26 cellular contexts compared by ENCODE assay signal in genomic region chr3:95627697-95628096, GRCh38.
DNase-seq lines count a peak whose midpoint lies in the region; ATAC-seq, FAIRE-seq and TF ChIP-seq lines count a peak whose summit lies in the region.
"Had no signal": no experiment of that assay in that cellular context is flagged by ENCODE, and none has a peak within 500 bp of the region (broad histone marks: within the 10 kb centered on the region; RNA-seq: fewer than 3 reads in every experiment).

No MANE protein-coding gene starts in this region.

- H3K4me2 ChIP-seq in GM12878 (ENCODE audit: control insufficient read depth, insufficient read depth) = no peak overlapping the region
- H3K4me2 ChIP-seq: KMS-11 had no signal

- no peaks in the 10 kb centered on the region for H3K4me1 Mint-ChIP-seq in nephron
- H3K4me1 Mint-ChIP-seq in activated naive CD4-positive, alpha-beta T cell treated with anti-CD3 and anti-CD28 coated beads, Interleukin-2, amount 10 ng/mL, durations not matched to agents 7 days and 5 days = no peaks in the 10 kb centered on the region
- H3K4me1 Mint-ChIP-seq: CD4-positive, alpha-beta memory T cell; IgD-negative memory B cell had no signal

- no TSS peak for BruUV-seq in GM12878 (replicated peaks; lab: Mats Ljungman, UMichigan)

- no peak overlapping the region for H3K9ac ChIP-seq in GM12878 (ENCODE audit: control insufficient read depth, insufficient read depth, low read length)
- H3K9ac ChIP-seq: KMS-11 had no signal

- in situ Hi-C loops in GM12878 (cut with MboI) = no loop called here

- intact Hi-C loops in GM12878 (cut with micrococcal nuclease; ENCODE audit: unreplicated experiment) (no loop called here), esophagus squamous epithelium (cut with DNase I) (no loop called here)

- H3K9me3 ChIP-seq in GM12878 (replicated peaks; ENCODE audit: control insufficient read depth, insufficient read depth, low read length) = no peaks in the 10 kb centered on the region
- no peaks in the 10 kb centered on the region for H3K9me3 ChIP-seq in esophagus squamous epithelium
- H3K9me3 ChIP-seq: Peyer's patch had no signal

- ATAC-seq in HG02678 (IDR thresholded peaks at IDR 0.05; ENCODE audit: unreplicated experiment) (peak; percentile 58), GM12878 (peak; percentile 72), GM21447 (IDR thresholded peaks at IDR 0.05; ENCODE audit: unreplicated experiment) (no peak)

- H3K36me3 ChIP-seq in GM12878 (ENCODE audit: control insufficient read depth in 2 of 2, insufficient read depth in 2 of 2, low read length in 1 of 2) (no peaks in the 10 kb centered on the region), esophagus squamous epithelium (no peaks in the 10 kb centered on the region)
- H3K36me3 ChIP-seq: Peyer's patch had no signal

- no peak for TF ChIP-seq EP300 in GM12878 (IDR thresholded peaks at IDR 0.05; ENCODE audit: borderline replicate concordance in 1 of 2, control insufficient read depth in 1 of 2, low read depth in 2 of 2, low read length in 2 of 2)

- no peak overlapping the region for H2AFZ ChIP-seq in GM12878 (ENCODE audit: control insufficient read depth, low read depth, low read length)

- H3K9me3 Mint-ChIP-seq in nephron = no peaks in the 10 kb centered on the region
- H3K9me3 Mint-ChIP-seq in activated naive CD4-positive, alpha-beta T cell treated with anti-CD3 and anti-CD28 coated beads, Interleukin-2, amount 10 ng/mL, durations not matched to agents 7 days and 5 days = no peaks in the 10 kb centered on the region
- H3K9me3 Mint-ChIP-seq: CD4-positive, alpha-beta memory T cell; H9 had no signal

- DNase-seq in GM12878 (ENCODE audit: low read depth, low spot score) (no peak), NCI-H2227 (lab: John Stamatoyannopoulos, UW; ENCODE audit: unreplicated experiment) (no peak), esophagus squamous epithelium (lab: John Stamatoyannopoulos, UW) (no peak)
- DNase-seq in activated naive CD4-positive, alpha-beta T cell treated with anti-CD3 and anti-CD28 coated beads, Interleukin-2, amount 10 ng/mL, durations not matched to agents 7 days and 5 days = no peak
- DNase-seq: C1 segment of cervical spinal cord; CD4-positive, alpha-beta memory T cell; COR-L47; H9; HFFc6; MM.1S; NCI-H1417; NCI-H1694; NCI-H2029 treated with DMSO at 0.1 percent for 48 hours; NCI-H2227 treated with DMSO at 0.1 percent for 48 hours; NCI-H526 treated with DMSO at 0.1 percent for 48 hours; OCI-M1; Peyer's patch; SHP77 treated with DMSO at 0.1 percent for 48 hours; SW 1271 had no signal

- no peaks in the 10 kb centered on the region for H3K36me3 Mint-ChIP-seq in nephron (ENCODE audit: low read depth)
- H3K36me3 Mint-ChIP-seq in activated naive CD4-positive, alpha-beta T cell treated with anti-CD3 and anti-CD28 coated beads, Interleukin-2, amount 10 ng/mL, durations not matched to agents 7 days and 5 days = no peaks in the 10 kb centered on the region
- H3K36me3 Mint-ChIP-seq: CD4-positive, alpha-beta memory T cell; IgD-negative memory B cell had no signal

- H3K27ac Mint-ChIP-seq in nephron = peak overlapping the region; percentile 18 to 40 (median 19)
- no peak overlapping the region for H3K27ac Mint-ChIP-seq in activated naive CD4-positive, alpha-beta T cell treated with anti-CD3 and anti-CD28 coated beads, Interleukin-2, amount 10 ng/mL, durations not matched to agents 7 days and 5 days
- H3K27ac Mint-ChIP-seq: CD4-positive, alpha-beta memory T cell; H9; HFFc6; IgD-negative memory B cell had no signal

- H3K79me2 ChIP-seq in GM12878 (ENCODE audit: control insufficient read depth, insufficient read depth, low read length) = no peaks in the 10 kb centered on the region

- TF ChIP-seq POLR2A in GM12878 (IDR thresholded peaks at IDR 0.05; ENCODE audit: low read depth, low read length) = no peak
- TF ChIP-seq POLR2A in esophagus squamous epithelium (IDR thresholded peaks at IDR 0.05) = no peak

- H3K4me1 ChIP-seq in GM12878 (ENCODE audit: control insufficient read depth, insufficient read depth, low read length) (no peaks in the 10 kb centered on the region), esophagus squamous epithelium (no peaks in the 10 kb centered on the region)
- H3K4me1 ChIP-seq: Peyer's patch had no signal

- POLR2A ChIA-PET in GM12878 (lab: Charles Lee) = no interaction called here

- no peaks in the 10 kb centered on the region for H4K20me1 ChIP-seq in GM12878 (ENCODE audit: control insufficient read depth, insufficient read depth)

- no peak for FAIRE-seq in GM12878 (lab: Jason Lieb, UNC)
- FAIRE-seq: G401.6 had no signal

- TF ChIP-seq CTCF in GM12878 (IDR thresholded peaks at IDR 0.05 in 2 of 3, conservative IDR thresholded peaks at IDR 0.05 in 1 of 3; ENCODE audit: control insufficient read depth in 2 of 3, extremely low read depth in 1 of 3, insufficient read depth in 1 of 3, low read depth in 3 of 3, low read length in 3 of 3) (no peak), nephron (IDR thresholded peaks at IDR 0.05; ENCODE audit: unreplicated experiment in 3 of 3) (no peak), esophagus squamous epithelium (IDR thresholded peaks at IDR 0.05) (no peak)

- no peak overlapping the region for H3K4me3 ChIP-seq in GM12878
- H3K4me3 ChIP-seq in esophagus squamous epithelium = no peak overlapping the region
- H3K4me3 ChIP-seq: Peyer's patch, SK-N-MC had no signal

- WGBS in GM12878 (ENCODE audit: insufficient coverage, insufficient replicate concordance, low lambda C conversion rate, missing lambda C conversion rate) = 54% methylated on average over 2 of the region's 2 CpGs
- 23 to 25% methylated on average over 2 of the region's 2 CpGs for WGBS in esophagus squamous epithelium, 2 donors

- H3K27me3 Mint-ChIP-seq in nephron (ENCODE audit: low read depth) = no peaks in the 10 kb centered on the region
- H3K27me3 Mint-ChIP-seq in activated naive CD4-positive, alpha-beta T cell treated with anti-CD3 and anti-CD28 coated beads, Interleukin-2, amount 10 ng/mL, durations not matched to agents 7 days and 5 days = no peaks in the 10 kb centered on the region
- H3K27me3 Mint-ChIP-seq: CD4-positive, alpha-beta memory T cell; IgD-negative memory B cell had no signal

- no peak for TF ChIP-seq RAD21 in GM12878 (IDR thresholded peaks at IDR 0.05; ENCODE audit: insufficient read depth, low read depth, low read length)

- SMC1A ChIA-PET in GM12878 (lab: Charles Lee; ENCODE audit: uncharacterized antibody, unreplicated experiment) = interaction anchor here (0.7 kb wide), 1 partner anchor 9 kb away, joined by 3 read pairs; no protein-coding TSS in a partner anchor

- CTCF ChIA-PET in GM12878 (lab: Yijun Ruan, JAX) = no interaction called here
- CTCF ChIA-PET in activated naive CD4-positive, alpha-beta T cell treated with anti-CD3 and anti-CD28 coated beads, Interleukin-2, amount 10 ng/mL, durations not matched to agents 7 days and 5 days (lab: Charles Lee) = no interaction called here

- no peak overlapping the region for H3K4me3 Mint-ChIP-seq in nephron
- H3K4me3 Mint-ChIP-seq in activated naive CD4-positive, alpha-beta T cell treated with anti-CD3 and anti-CD28 coated beads, Interleukin-2, amount 10 ng/mL, durations not matched to agents 7 days and 5 days = no peak overlapping the region
- H3K4me3 Mint-ChIP-seq: CD4-positive, alpha-beta memory T cell; H9; HFFc6; IgD-negative memory B cell had no signal

- RAD21 ChIA-PET in GM12878 (lab: Charles Lee; ENCODE audit: unreplicated experiment) = interaction anchor here (1.1 kb wide), 2 partner anchors 38 to 55 kb away, joined by 3 read pairs; no protein-coding TSS in a partner anchor

- H3K27me3 ChIP-seq in GM12878 (replicated peaks in 1 of 2; ENCODE audit: control insufficient read depth in 2 of 2, insufficient read depth in 2 of 2, low read length in 1 of 2) = no peaks in the 10 kb centered on the region
- no peaks in the 10 kb centered on the region for H3K27me3 ChIP-seq in esophagus squamous epithelium
- H3K27me3 ChIP-seq: Peyer's patch had no signal

- H3K27ac ChIP-seq in GM12878 (ENCODE audit: control insufficient read depth, insufficient read depth) (no peak overlapping the region), esophagus squamous epithelium (no peak overlapping the region)
- H3K27ac ChIP-seq: KMS-11, Peyer's patch, SK-N-MC had no signal

TF ChIP-seq in GM12878, 131 proteins besides CTCF, POLR2A, EP300 and RAD21:
- TF ChIP-seq, protein P1, sequence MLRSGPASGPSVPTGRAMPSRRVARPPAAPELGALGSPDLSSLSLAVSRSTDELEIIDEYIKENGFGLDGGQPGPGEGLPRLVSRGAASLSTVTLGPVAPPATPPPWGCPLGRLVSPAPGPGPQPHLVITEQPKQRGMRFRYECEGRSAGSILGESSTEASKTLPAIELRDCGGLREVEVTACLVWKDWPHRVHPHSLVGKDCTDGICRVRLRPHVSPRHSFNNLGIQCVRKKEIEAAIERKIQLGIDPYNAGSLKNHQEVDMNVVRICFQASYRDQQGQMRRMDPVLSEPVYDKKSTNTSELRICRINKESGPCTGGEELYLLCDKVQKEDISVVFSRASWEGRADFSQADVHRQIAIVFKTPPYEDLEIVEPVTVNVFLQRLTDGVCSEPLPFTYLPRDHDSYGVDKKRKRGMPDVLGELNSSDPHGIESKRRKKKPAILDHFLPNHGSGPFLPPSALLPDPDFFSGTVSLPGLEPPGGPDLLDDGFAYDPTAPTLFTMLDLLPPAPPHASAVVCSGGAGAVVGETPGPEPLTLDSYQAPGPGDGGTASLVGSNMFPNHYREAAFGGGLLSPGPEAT (IDR thresholded peaks at IDR 0.05; ENCODE audit: low read depth) = 0 out of 2 replicates have a peak, but pooled peaks have one; percentile 18
- no peak for TF ChIP-seq NR2F1 (conservative IDR thresholded peaks at IDR 0.05)
